ENCODE assay signal across 12 cellular contexts in the genomic region with DNA sequence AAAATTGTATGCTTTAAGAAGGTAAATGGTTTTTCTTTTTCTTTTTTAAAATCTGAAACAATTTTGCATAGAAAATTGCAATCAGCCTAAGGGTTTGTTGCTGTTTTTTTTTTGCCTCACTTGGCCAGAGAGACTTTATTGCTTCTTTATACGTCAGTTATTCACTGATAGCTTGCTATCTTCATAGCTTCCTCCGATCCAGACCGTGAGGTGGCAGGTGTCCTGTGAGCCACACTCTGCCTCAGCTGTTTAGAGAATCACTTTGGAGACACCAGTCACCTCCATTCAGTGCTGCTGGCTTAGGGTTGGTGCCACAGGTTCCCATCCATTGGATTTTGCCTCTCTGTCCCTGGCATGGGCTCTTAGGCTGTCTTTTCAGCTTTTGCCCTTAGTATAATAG.
DNase-seq lines count a peak whose midpoint lies in the region; ATAC-seq and TF ChIP-seq lines count a peak whose summit lies in the region.
"Had no signal": no experiment of that assay in that cellular context is flagged by ENCODE, and none has a peak within 500 bp of the region (broad histone marks: within the 10 kb centered on the region; RNA-seq: fewer than 3 reads in every experiment).

No MANE protein-coding gene starts in this region.

- peak overlapping the region in 3 of 4 donors; percentile 64 to 77 (median 66) for H3K27ac ChIP-seq in Peyer's patch
- H3K27ac ChIP-seq in gastrocnemius medialis, result peak overlapping the region; percentile 47 to 67 (median 59)

- no peaks in the 10 kb centered on the region for H3K27me3 ChIP-seq in Peyer's patch
- H3K27me3 ChIP-seq in gastrocnemius medialis, result no peaks in the 10 kb centered on the region
- H3K27me3 ChIP-seq: BE2C had no signal

- TF ChIP-seq POLR2A in Peyer's patch (IDR thresholded peaks at IDR 0.05) (no peak), gastrocnemius medialis (IDR thresholded peaks at IDR 0.05) (no peak)

- in situ Hi-C loops in gastrocnemius medialis (cut with MboI; ENCODE audit: low sequenced_read_pairs in 4 of 4), result no loop called here

- peak; percentile 14 for ATAC-seq in left ventricle myocardium superior
- ATAC-seq in gastrocnemius medialis, result peak in 1 of 2 donors; percentile 26
- no peak for ATAC-seq in HG02678 (IDR thresholded peaks at IDR 0.05; ENCODE audit: unreplicated experiment)
- ATAC-seq in GM21723 (IDR thresholded peaks at IDR 0.05; ENCODE audit: unreplicated experiment), result no peak
- ATAC-seq: activated CD8-positive, alpha-beta memory T cell treated with anti-CD3 and anti-CD28 coated beads, Interleukin-2, amount 10 ng/mL, durations not matched to agents 7 days and 5 days; activated naive CD4-positive, alpha-beta T cell treated with anti-CD3 and anti-CD28 coated beads, Interleukin-2, amount 50 U/mL, for 72 hours had no signal

- intact Hi-C loops in left ventricle myocardium superior (cut with micrococcal nuclease) (no loop called here), gastrocnemius medialis (cut with DNase I; ENCODE audit: low total_unique reads) (no loop called here)

- H3K4me3 ChIP-seq in GM08714 (ENCODE audit: low read length), result peak overlapping the region; percentile 11; the same call in 1 of the 2 replicates
- H3K4me3 ChIP-seq in Peyer's patch, result no peak overlapping the region
- H3K4me3 ChIP-seq in gastrocnemius medialis, result no peak overlapping the region

- H3K9me3 ChIP-seq in Peyer's patch (no peaks in the 10 kb centered on the region), gastrocnemius medialis (no peaks in the 10 kb centered on the region)
- H3K9me3 ChIP-seq: BE2C had no signal

- H3K36me3 ChIP-seq in Peyer's patch, result no peaks in the 10 kb centered on the region
- H3K36me3 ChIP-seq in gastrocnemius medialis, result no peaks in the 10 kb centered on the region
- H3K36me3 ChIP-seq: BE2C had no signal

- peak in 2 of 3 donors; percentile 39 to 52 for DNase-seq in Peyer's patch
- no peak for DNase-seq in left ventricle myocardium superior
- no peak for DNase-seq in gastrocnemius medialis
- no peak for DNase-seq in NCI-H748 (lab: John Stamatoyannopoulos, UW; ENCODE audit: unreplicated experiment)
- DNase-seq in Kasumi-1 (lab: John Stamatoyannopoulos, UW), result no peak
- DNase-seq: activated CD8-positive, alpha-beta memory T cell treated with anti-CD3 and anti-CD28 coated beads, Interleukin-2, amount 10 ng/mL, durations not matched to agents 7 days and 5 days; cerebellar nuclear complex had no signal

- no peak for TF ChIP-seq CTCF in Peyer's patch (IDR thresholded peaks at IDR 0.05)
- TF ChIP-seq CTCF in gastrocnemius medialis (IDR thresholded peaks at IDR 0.05 in 4 of 5, conservative IDR thresholded peaks at IDR 0.05 in 1 of 5), result no peak

- H3K4me1 ChIP-seq in Peyer's patch, result peaks cover 0 to 15% (median 9%) of the 10 kb centered on the region in 4 donors
- H3K4me1 ChIP-seq in gastrocnemius medialis, result peaks cover 15 to 17% of the 10 kb centered on the region in 2 donors
- H3K4me1 ChIP-seq: BE2C had no signal

Comparison
In these comparisons a context has a peak if more than half of its experiments do, and no peak if none do; other contexts are left out.
1. DNase-seq: peak in Peyer's patch (2 of 3); none in left ventricle myocardium superior (single experiment), gastrocnemius medialis (0 of 2), NCI-H748 (single experiment) and Kasumi-1 (0 of 2).